Comparison of ENCODE assay signal across 1 cellular context in the genomic region with DNA sequence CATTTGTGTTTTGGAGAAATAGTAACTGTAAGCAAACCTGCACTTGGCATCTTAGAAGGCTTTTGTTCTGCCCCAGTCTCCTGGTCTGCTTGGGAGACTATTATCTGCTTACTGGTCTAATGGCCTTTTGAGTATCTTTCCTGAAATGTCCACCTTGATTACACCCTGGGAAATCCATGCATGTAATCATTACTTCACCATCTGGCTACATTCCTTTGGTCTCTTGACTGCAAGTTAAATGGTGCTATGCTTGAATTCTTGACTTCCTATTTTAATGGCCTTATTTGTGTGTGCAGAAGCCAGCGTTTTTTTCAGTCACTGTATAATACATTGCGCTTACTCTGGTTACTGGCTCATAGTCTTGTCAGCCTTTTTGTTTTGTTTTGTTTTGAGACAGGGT.
TF ChIP-seq lines count a peak whose summit lies in the region.

No MANE protein-coding gene starts in this region.

TF ChIP-seq in IMR-90, 13 proteins besides CTCF, POLR2A, EP300 and RAD21 (continued from another document):
- no peak for TF ChIP-seq CEBPB (IDR thresholded peaks at IDR 0.05; ENCODE audit: low read depth, low read length)
- TF ChIP-seq BHLHE40 (IDR thresholded peaks at IDR 0.05; ENCODE audit: low read depth, low read length) = no peak
